9 cellular contexts compared by ENCODE assay signal in the genomic region with DNA sequence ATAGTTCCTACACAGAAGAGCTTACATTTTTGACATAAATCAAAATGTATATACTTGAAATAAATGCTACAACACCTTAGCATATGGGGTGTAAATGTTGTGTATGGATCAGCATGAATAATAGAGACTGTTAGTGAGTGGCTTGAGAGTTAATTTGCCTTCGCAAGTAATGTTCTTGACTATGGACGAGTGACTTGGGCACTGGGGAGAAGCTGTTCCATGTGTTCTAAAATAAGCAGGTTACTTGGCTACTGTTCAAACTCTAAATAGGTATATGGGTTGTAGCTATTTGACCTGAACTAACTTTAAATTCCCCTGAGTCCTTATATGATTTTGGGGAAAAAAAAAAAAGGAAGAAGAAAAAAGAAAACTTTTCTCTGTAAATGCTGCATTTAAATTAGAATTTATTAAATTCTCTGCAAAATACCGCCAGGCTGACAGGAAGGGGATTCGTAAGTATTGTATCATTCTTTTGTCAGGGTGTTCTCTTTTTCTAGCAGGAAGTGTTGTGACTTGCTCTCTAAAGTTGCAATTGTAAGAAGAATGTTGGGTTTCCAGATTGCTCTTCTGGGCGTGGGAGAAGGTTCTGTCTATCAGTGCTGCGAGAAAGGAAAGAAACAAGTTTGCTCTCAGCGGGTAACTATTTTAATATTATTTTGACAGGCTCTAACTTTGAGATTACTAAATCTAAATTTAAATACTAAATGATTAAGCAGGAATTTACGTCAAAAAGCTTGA. TPM values are rescaled to one million over a fixed set of nuclear protein-coding genes. Genes with fewer than 3 reads are reported as not detected.
A peak's percentile ranks its signal among the peaks of the same experiment; 100 is the strongest.
DNase-seq lines count a peak whose midpoint lies in the region; ATAC-seq lines count a peak whose summit lies in the region.
"Had no signal": no experiment of that assay in that cellular context is flagged by ENCODE, and none has a peak within 500 bp of the region (broad histone marks: within the 10 kb centered on the region; RNA-seq: fewer than 3 reads in every experiment).

No MANE protein-coding gene starts in this region.

- intact Hi-C loops in Right ventricle myocardium superior (cut with DNase I), result no loop called here

- ATAC-seq in Right ventricle myocardium superior (ENCODE audit: poor library complexity) (peak; percentile 83), GM21723 (IDR thresholded peaks at IDR 0.05; ENCODE audit: unreplicated experiment) (no peak)

- peak overlapping the region; percentile 30 for H3K27ac ChIP-seq in angular gyrus (ENCODE audit: low read depth, low read length)

- H3K4me1 ChIP-seq in ES-I3 (ENCODE audit: insufficient read depth, low read length), result peaks cover 50% of the 10 kb centered on the region

- H3K36me3 ChIP-seq in ES-I3 (ENCODE audit: insufficient read depth, low read length), result no peaks in the 10 kb centered on the region

- H3K9ac ChIP-seq in ES-I3 (ENCODE audit: low read depth, low read length), result 0 out of 2 replicates have a peak overlapping the region, but pooled peaks have one; percentile 3

- DNase-seq in Right ventricle myocardium superior, result no peak
- DNase-seq in renal cortical epithelial cell (ENCODE audit: low read depth), result peak; percentile 49
- no peak for DNase-seq in SW480 (ENCODE audit: low spot score)
- DNase-seq in occipital lobe (lab: John Stamatoyannopoulos, UW), result no peak
- DNase-seq in putamen (ENCODE audit: low spot score), result no peak
- DNase-seq: COR-L47 had no signal

- no peaks in the 10 kb centered on the region for H3K9me3 ChIP-seq in ES-I3 (ENCODE audit: control insufficient read depth, insufficient read depth, low read length)

RNA-seq across cellular contexts. Expression of gene PLS3, which starts 32.2 kb away (rescaled TPM):
- total RNA-seq in Right ventricle myocardium superior (35.0 TPM), renal cortical epithelial cell (285 and 399 TPM in 2 replicates), occipital lobe (102 TPM)
